In the genomic region with DNA sequence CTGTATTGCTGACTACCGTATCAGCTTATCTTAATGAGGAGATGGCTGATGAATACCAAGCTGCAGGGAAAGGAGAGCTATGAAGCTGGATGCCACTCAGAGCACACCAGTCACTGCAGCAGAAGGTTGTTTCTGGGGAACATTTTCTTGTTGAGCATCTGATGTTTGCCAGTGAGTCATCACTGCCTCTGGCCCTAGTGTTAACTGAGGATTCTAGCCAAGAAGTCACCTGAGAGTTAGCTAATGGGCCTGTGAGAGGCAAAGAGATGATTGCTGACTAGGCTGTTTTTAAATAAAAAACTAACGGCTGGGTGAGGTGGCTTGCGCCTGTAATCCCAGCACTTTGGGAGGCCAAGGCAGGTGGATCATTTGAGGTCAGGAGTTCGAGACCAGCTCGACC, we compare ENCODE assay signal across 13 cellular contexts. TPM values are rescaled to one million over a fixed set of nuclear protein-coding genes. Genes with fewer than 3 reads are reported as not detected.
A peak's percentile ranks its signal among the peaks of the same experiment; 100 is the strongest.
DNase-seq lines count a peak whose midpoint lies in the region; ATAC-seq, FAIRE-seq and TF ChIP-seq lines count a peak whose summit lies in the region.
"Had no signal": no experiment of that assay in that cellular context is flagged by ENCODE, and none has a peak within 500 bp of the region (broad histone marks: within the 10 kb centered on the region; RNA-seq: fewer than 3 reads in every experiment).

No MANE protein-coding gene starts in this region.

- no peaks in the 10 kb centered on the region for H3K36me3 ChIP-seq in brain microvascular endothelial cell (replicated peaks)
- no peaks in the 10 kb centered on the region for H3K36me3 ChIP-seq in kidney epithelial cell (ENCODE audit: control insufficient read depth, insufficient read depth, low read length)

- no peak for FAIRE-seq in D721Med (lab: Jason Lieb, UNC)

- TF ChIP-seq CTCF in brain microvascular endothelial cell (IDR thresholded peaks at IDR 0.05; ENCODE audit: low read depth, low read length, missing control alignments) (no peak), kidney epithelial cell (IDR thresholded peaks at IDR 0.05; ENCODE audit: insufficient read depth, low read length, poor library complexity, severe bottlenecking) (no peak), D721Med (IDR thresholded peaks at IDR 0.05; ENCODE audit: insufficient read depth, missing control alignments) (no peak)

- POLR2A ChIA-PET in HEK293T (lab: Yijun Ruan, JAX): no interaction called here

- DNase-seq in AG20443 (ENCODE audit: low spot score) (peak; percentile 26), HT1080 (ENCODE audit: low read depth) (peak; percentile 61), brain microvascular endothelial cell (peak; percentile 41), kidney epithelial cell (ENCODE audit: low read depth) (peak; percentile 49), D721Med (ENCODE audit: insufficient read length, low spot score) (no peak), HEK293T (ENCODE audit: extremely low spot score) (no peak)
- DNase-seq: activated CD4-positive, alpha-beta T cell treated with anti-CD3 and anti-CD28 coated beads, Interleukin-2, amount 50 U/mL, for 1 hour; activated naive CD4-positive, alpha-beta T cell treated with anti-CD3 and anti-CD28 coated beads for 36 hours; NCI-H526; stimulated activated naive B cell treated with anti-CD40 and anti-IgM and Interleukin-4, amounts not matched to agents 10 μg/mL and 1 μg/mL and 100 μg/mL, for 72 hours had no signal

- ATAC-seq in HG03521 (IDR thresholded peaks at IDR 0.05; ENCODE audit: unreplicated experiment) (no peak), HG02798 (IDR thresholded peaks at IDR 0.05; ENCODE audit: poor library complexity, unreplicated experiment) (no peak)
- ATAC-seq: stimulated activated naive B cell treated with anti-CD40 and anti-IgM and Interleukin-4, amounts not matched to agents 10 μg/mL and 1 μg/mL and 100 μg/mL, for 72 hours had no signal

- H3K4me3 ChIP-seq in brain microvascular endothelial cell (ENCODE audit: low read depth, low read length): no peak overlapping the region
- no peak overlapping the region for H3K4me3 ChIP-seq in kidney epithelial cell (ENCODE audit: low read depth, low read length)

- H3K27me3 ChIP-seq in brain microvascular endothelial cell (replicated peaks): no peaks in the 10 kb centered on the region
- no peaks in the 10 kb centered on the region for H3K27me3 ChIP-seq in kidney epithelial cell (ENCODE audit: control insufficient read depth, insufficient read depth, low read length)

- CTCF ChIA-PET in HEK293T (lab: Yijun Ruan, JAX): no interaction called here

- in situ Hi-C loops in brain microvascular endothelial cell (cut with HindIII; ENCODE audit: low pct_ligation_motif_present, low sequenced_read_pairs): no loop called here

- no peak overlapping the region for H3K27ac ChIP-seq in brain microvascular endothelial cell
- H3K27ac ChIP-seq: KMS-11 had no signal

TF ChIP-seq in HEK293T, 16 proteins besides CTCF, POLR2A, EP300 and RAD21:
- TF ChIP-seq FOXK2 (IDR thresholded peaks at IDR 0.05): no peak
- no peak for TF ChIP-seq FOXM1 (IDR thresholded peaks at IDR 0.05; ENCODE audit: borderline replicate concordance)
- TF ChIP-seq ZNF384 (IDR thresholded peaks at IDR 0.05): no peak
- TF ChIP-seq TARDBP (IDR thresholded peaks at IDR 0.05): no peak
- no peak for TF ChIP-seq ELF4 (IDR thresholded peaks at IDR 0.05)
- no peak for TF ChIP-seq SUZ12 (IDR thresholded peaks at IDR 0.05)
- no peak for TF ChIP-seq SP1 (IDR thresholded peaks at IDR 0.05)

RNA-seq across cellular contexts. Expression of a gene that starts 37.9 kb away (rescaled TPM):
- total RNA-seq in HT1080 (2014; rRNA removed; shearing (Covaris generic)): 7.5 and 8.4 TPM in 2 replicates
- polyA plus RNA-seq in HT1080 (2015; cell fraction: cytosol; rRNA removed): 2.3 and 8.2 TPM in 2 replicates
- 36.7 and 40.5 TPM in 2 replicates for polyA plus RNA-seq in HT1080 (2015; cell fraction: nucleus; rRNA removed)
- 3.5 and 4.4 TPM in 2 replicates for total RNA-seq in kidney epithelial cell

Comparison
In these comparisons a context has a peak if more than half of its experiments do, and no peak if none do; other contexts are left out.
1. DNase-seq: peak in AG20443 (single experiment), HT1080 (single experiment), brain microvascular endothelial cell (single experiment) and kidney epithelial cell (single experiment); none in D721Med (single experiment) and HEK293T (single experiment).